Comparison of ENCODE assay signal across 34 cellular contexts in genomic region chr5:123075521-123076163, GRCh38. TPM values are rescaled to one million over a fixed set of nuclear protein-coding genes. Genes with fewer than 3 reads are reported as not detected.
"Had no signal": no experiment of that assay in that cellular context is flagged by ENCODE, and none has a peak within 500 bp of the region (broad histone marks: within the 10 kb centered on the region; RNA-seq: fewer than 3 reads in every experiment).

No MANE protein-coding gene starts in this region.

- H3K9me3 ChIP-seq: MG63 had no signal

- H3K4me3 ChIP-seq: MG63 had no signal

- DNase-seq: Karpas-422, Kasumi-1, KG1, MG63, MM.1S, MV-4-11, NCI-H1048, NCI-H1092, NCI-H1092 treated with DMSO at 0.1 percent for 48 hours, NCI-H1105, NCI-H1105 treated with DMSO at 0.1 percent for 48 hours, NCI-H1417, NCI-H1417 treated with DMSO at 0.1 percent for 48 hours, NCI-H1436, NCI-H1436 treated with DMSO at 0.1 percent for 48 hours, NCI-H146, NCI-H1694, NCI-H1694 treated with DMSO at 0.1 percent for 48 hours, NCI-H187, NCI-H187 treated with DMSO at 0.1 percent for 48 hours, NCI-H1930, NCI-H2029, NCI-H2029 treated with DMSO at 0.1 percent for 48 hours, NCI-H2081, NCI-H2081 treated with DMSO at 0.1 percent for 48 hours, NCI-H2107, NCI-H2171, NCI-H2227 treated with DMSO at 0.1 percent for 48 hours, NCI-H226, NCI-H345, NCI-H446, NCI-H446 treated with DMSO at 0.1 percent for 48 hours had no signal

- H3K27ac ChIP-seq: KMS-11 had no signal

- H3K36me3 ChIP-seq: MG63 had no signal

RNA-seq across cellular contexts. Expression of gene PRDM6, which starts 13.4 kb away (rescaled TPM):
- total RNA-seq: LHCN-M2 had no signal
